In the genomic region with DNA sequence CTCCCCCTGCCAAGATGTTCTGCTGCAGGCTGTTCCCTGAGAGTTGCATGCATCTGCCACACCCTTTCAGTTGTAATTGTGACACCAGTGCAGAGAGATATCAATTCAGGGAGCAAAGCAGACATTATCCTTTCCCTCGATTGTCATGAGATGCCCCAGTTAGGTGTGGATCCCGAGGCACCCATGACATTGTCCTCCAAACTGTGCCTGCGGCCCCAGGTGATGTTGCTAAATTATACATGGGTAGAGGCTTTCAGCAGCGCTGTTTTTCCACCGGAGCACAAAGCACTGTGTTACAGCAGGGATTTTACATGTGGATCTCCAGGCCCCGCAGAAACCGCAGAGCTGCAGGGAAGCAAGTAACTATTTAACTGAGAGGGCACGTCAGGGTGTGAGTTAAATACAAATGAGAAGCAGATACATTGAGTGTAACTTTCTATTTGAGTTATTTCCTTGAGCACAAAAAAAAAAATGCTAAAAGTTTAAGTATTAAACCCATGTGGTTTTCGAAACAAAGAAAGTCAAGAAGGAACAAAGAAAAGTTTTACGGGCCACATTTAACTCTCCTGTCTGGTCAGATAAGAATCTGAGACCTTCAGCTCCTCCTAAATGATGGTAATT, we compare ENCODE assay signal across 11 cellular contexts.
A peak's percentile ranks its signal among the peaks of the same experiment; 100 is the strongest.
DNase-seq lines count a peak whose midpoint lies in the region; ATAC-seq and TF ChIP-seq lines count a peak whose summit lies in the region.
"Had no signal": no experiment of that assay in that cellular context is flagged by ENCODE, and none has a peak within 500 bp of the region (broad histone marks: within the 10 kb centered on the region; RNA-seq: fewer than 3 reads in every experiment).

No MANE protein-coding gene starts in this region.

- H3K4me3 ChIP-seq in esophagus muscularis mucosa = no peak overlapping the region

- peak; percentile 66 for ATAC-seq in GM21390 (IDR thresholded peaks at IDR 0.05; ENCODE audit: unreplicated experiment)
- peak; percentile 69 for ATAC-seq in HG03135 (IDR thresholded peaks at IDR 0.05; ENCODE audit: unreplicated experiment)
- ATAC-seq: SK-N-SH treated with all-trans-retinoic acid at 6 μM for 48 hours had no signal

- H3K4me1 ChIP-seq in esophagus muscularis mucosa = no peaks in the 10 kb centered on the region
- H3K4me1 ChIP-seq: parathyroid adenoma had no signal

- no peak for TF ChIP-seq CTCF in GM10248 (IDR thresholded peaks at IDR 0.05; ENCODE audit: control extremely low read depth, extremely low read depth, low read depth, missing control alignments)
- TF ChIP-seq CTCF in esophagus muscularis mucosa (IDR thresholded peaks at IDR 0.05) = no peak

- peak; percentile 35 for DNase-seq in GM10248 (ENCODE audit: extremely low spot score)
- peak; percentile 70 for DNase-seq in esophagus muscularis mucosa (ENCODE audit: extremely low spot score)
- no peak for DNase-seq in HPDE6-E6E7 (ENCODE audit: extremely low spot score)
- no peak for DNase-seq in globus pallidus (ENCODE audit: low spot score)
- no peak for DNase-seq in stimulated activated CD4-positive, alpha-beta T cell treated with anti-CD3 and anti-CD28 coated beads, Interleukin-12 subunit alpha, Interleukin-12 subunit beta, amount 100 ng/mL, for 4 hours
- DNase-seq in germinal center (ENCODE audit: low spot score) = no peak
- DNase-seq: NCI-H2107 had no signal

- 94% methylated on average over 10 of the region's 10 CpGs for WGBS in esophagus muscularis mucosa

- CTCF ChIA-PET in GM10248 (lab: Yijun Ruan, JAX) = interaction anchor here (1.6 kb wide), 1 partner anchor 10 kb away, joined by 8 read pairs; no protein-coding TSS in a partner anchor

- peaks cover 0 to 5% (median 0%) of the 10 kb centered on the region in 4 donors for H3K9me3 ChIP-seq in esophagus muscularis mucosa

- no peak overlapping the region for H3K27ac ChIP-seq in esophagus muscularis mucosa (replicated peaks in 1 of 4)
- H3K27ac ChIP-seq: parathyroid adenoma had no signal

- POLR2A ChIA-PET in GM10248 (lab: Yijun Ruan, JAX) = no interaction called here

- no peak for TF ChIP-seq EP300 in esophagus muscularis mucosa (IDR thresholded peaks at IDR 0.05)

- H3K27me3 ChIP-seq in esophagus muscularis mucosa = no peaks in the 10 kb centered on the region

- no peak for TF ChIP-seq POLR2A in esophagus muscularis mucosa (IDR thresholded peaks at IDR 0.05; ENCODE audit: low read depth)

- intact Hi-C loops in esophagus muscularis mucosa (cut with DNase I) = no loop called here

- no peaks in the 10 kb centered on the region for H3K36me3 ChIP-seq in esophagus muscularis mucosa

Comparison
In these comparisons a context has a peak if more than half of its experiments do, and no peak if none do; other contexts are left out.
1. DNase-seq: peak in GM10248 (single experiment) and esophagus muscularis mucosa (single experiment); none in HPDE6-E6E7 (single experiment), globus pallidus (single experiment), stimulated activated CD4-positive, alpha-beta T cell treated with anti-CD3 and anti-CD28 coated beads, Interleukin-12 subunit alpha, Interleukin-12 subunit beta, amount 100 ng/mL, for 4 hours (single experiment) and germinal center (single experiment).